Comparison of ENCODE assay signal across 8 cellular contexts in the genomic region with DNA sequence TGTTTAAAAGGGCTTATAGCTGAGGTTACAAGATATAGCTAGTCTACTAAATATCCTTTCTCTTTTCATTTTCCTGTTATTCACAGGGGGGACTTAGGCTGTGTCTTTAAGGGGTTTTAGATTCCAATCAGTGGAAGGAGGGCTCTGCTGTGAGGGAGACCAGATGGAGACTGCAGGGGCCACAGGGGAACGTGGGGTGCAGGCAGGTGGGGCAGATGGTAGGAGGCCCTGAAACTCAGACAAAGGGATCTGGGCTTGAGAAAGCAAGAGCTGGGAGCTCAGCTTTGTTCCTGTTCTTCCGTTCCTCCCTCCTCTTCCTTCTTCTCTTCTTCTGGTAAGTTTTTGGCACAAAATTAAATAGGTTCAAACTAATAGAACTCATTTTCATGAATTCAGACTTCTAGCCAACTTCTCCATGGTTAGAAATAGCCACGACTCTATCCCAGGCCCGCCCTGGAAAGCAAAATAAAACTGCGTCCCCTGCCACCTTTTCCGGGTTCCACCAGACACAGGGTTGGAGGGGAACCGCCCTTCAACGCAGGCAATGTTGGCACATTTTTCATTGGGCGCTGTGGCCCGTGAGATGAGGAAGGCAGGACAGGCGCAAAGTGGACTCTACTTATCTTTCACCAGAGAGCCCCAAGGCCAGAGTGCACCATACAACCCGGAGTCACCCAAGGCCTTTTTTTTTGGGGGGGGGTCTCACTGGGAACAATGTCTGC. TPM values are rescaled to one million over a fixed set of nuclear protein-coding genes. Genes with fewer than 3 reads are reported as not detected.
DNase-seq lines count a peak whose midpoint lies in the region; ATAC-seq and TF ChIP-seq lines count a peak whose summit lies in the region.

No MANE protein-coding gene starts in this region.

- peaks cover 0 to 7% (median 0%) of the 10 kb centered on the region in 5 donors for H3K9me3 Mint-ChIP-seq in CD8-positive, alpha-beta memory T cell
- peaks cover 13% of the 10 kb centered on the region for H3K9me3 Mint-ChIP-seq in neural progenitor cell

- CTCF ChIA-PET in CD8-positive, alpha-beta memory T cell (lab: Charles Lee), result interaction anchor here (2.9 to 16.4 kb wide), 5 partner anchors 11 to 117 kb away, joined by 9 to 224 read pairs (median 42); no protein-coding TSS in a partner anchor

- H3K27ac Mint-ChIP-seq in CD8-positive, alpha-beta memory T cell, result peak overlapping the region; percentile 92 to 99 (median 96)
- H3K27ac Mint-ChIP-seq in neural progenitor cell, result peak overlapping the region; percentile 91

- no peak for TF ChIP-seq CTCF in coronary artery (IDR thresholded peaks at IDR 0.05)
- no peak for TF ChIP-seq CTCF in neural progenitor cell (IDR thresholded peaks at IDR 0.05)
- no peak for TF ChIP-seq CTCF in GM13976 (IDR thresholded peaks at IDR 0.05; ENCODE audit: borderline replicate concordance, control extremely low read depth, extremely low read depth, insufficient read depth, missing control alignments)

- H3K36me3 ChIP-seq in CD8-positive, alpha-beta memory T cell (ENCODE audit: insufficient read depth, low read length), result peaks cover 12% of the 10 kb centered on the region
- H3K36me3 ChIP-seq in neural progenitor cell, result no peaks in the 10 kb centered on the region

- in situ Hi-C loops in GM13976 (cut with MboI; ENCODE audit: low sequenced_read_pairs, unreplicated experiment), result no loop called here

- peaks cover 13% of the 10 kb centered on the region for H4K20me1 ChIP-seq in neural progenitor cell (ENCODE audit: low read depth)

- H3K27ac ChIP-seq in CD8-positive, alpha-beta memory T cell (ENCODE audit: low read depth, low read length), result peak overlapping the region; percentile 80
- peak overlapping the region; percentile 89 to 92 for H3K27ac ChIP-seq in coronary artery
- no peak overlapping the region for H3K27ac ChIP-seq in neural progenitor cell

- no peaks in the 10 kb centered on the region for H3K27me3 ChIP-seq in CD8-positive, alpha-beta memory T cell (ENCODE audit: insufficient read depth, low read length, poor library complexity, severe bottlenecking)
- H3K27me3 ChIP-seq in neural progenitor cell, result no peaks in the 10 kb centered on the region

- no peak overlapping the region for H3K9ac ChIP-seq in neural progenitor cell

- H3K4me3 ChIP-seq in CD8-positive, alpha-beta memory T cell (ENCODE audit: low read length), result peak overlapping the region; percentile 70
- H3K4me3 ChIP-seq in coronary artery (peak overlapping the region; percentile 49), neural progenitor cell (no peak overlapping the region)

- no peak for ATAC-seq in GM19328 (IDR thresholded peaks at IDR 0.05; ENCODE audit: unreplicated experiment)

- peak overlapping the region; percentile 60 for H2AFZ ChIP-seq in neural progenitor cell (replicated peaks)

- DNase-seq in CD8-positive, alpha-beta memory T cell, result no peak
- DNase-seq in NCI-H69 (lab: John Stamatoyannopoulos, UW) (peak; percentile 14), coronary artery (ENCODE audit: low spot score) (no peak), neural progenitor cell (ENCODE audit: low spot score) (no peak), COLO829 (ENCODE audit: low spot score) (no peak), GM13976 (ENCODE audit: low spot score) (no peak), AG20443 (ENCODE audit: low spot score) (no peak)

- peak overlapping the region; percentile 91 to 100 (median 98) for H3K4me3 Mint-ChIP-seq in CD8-positive, alpha-beta memory T cell
- no peak overlapping the region for H3K4me3 Mint-ChIP-seq in neural progenitor cell

- peaks cover 0 to 35% of the 10 kb centered on the region in 2 donors for H3K27me3 Mint-ChIP-seq in CD8-positive, alpha-beta memory T cell
- H3K27me3 Mint-ChIP-seq in neural progenitor cell (ENCODE audit: insufficient read depth, low read depth), result peaks cover 3% of the 10 kb centered on the region

- H3K9me3 ChIP-seq in CD8-positive, alpha-beta memory T cell (ENCODE audit: low read length), result no peaks in the 10 kb centered on the region
- no peaks in the 10 kb centered on the region for H3K9me3 ChIP-seq in neural progenitor cell (ENCODE audit: low read depth)

- POLR2A ChIA-PET in CD8-positive, alpha-beta memory T cell (lab: Charles Lee), result interaction anchor here (1.1 to 15.0 kb wide), 6 partner anchors 16 to 121 kb away, joined by 3 to 194 read pairs (median 12); no protein-coding TSS in a partner anchor

- peaks cover 10 to 45% (median 11%) of the 10 kb centered on the region in 3 donors for H3K36me3 Mint-ChIP-seq in CD8-positive, alpha-beta memory T cell
- H3K36me3 Mint-ChIP-seq in neural progenitor cell, result peaks cover 8% of the 10 kb centered on the region

- peaks cover 34% of the 10 kb centered on the region for H3K4me1 ChIP-seq in CD8-positive, alpha-beta memory T cell (ENCODE audit: insufficient read depth, low read length)
- H3K4me1 ChIP-seq in neural progenitor cell, result peaks cover 15% of the 10 kb centered on the region

- H3K4me1 Mint-ChIP-seq in CD8-positive, alpha-beta memory T cell, result peaks cover 44 to 52% (median 48%) of the 10 kb centered on the region in 3 donors
- peaks cover 30% of the 10 kb centered on the region for H3K4me1 Mint-ChIP-seq in neural progenitor cell

- no peak overlapping the region for H3K4me2 ChIP-seq in neural progenitor cell

- peaks cover 25% of the 10 kb centered on the region for H3F3A ChIP-seq in neural progenitor cell (ENCODE audit: low read depth)

- H3K79me2 ChIP-seq in neural progenitor cell (ENCODE audit: low read depth), result peaks cover 27% of the 10 kb centered on the region

RNA-seq across cellular contexts. Expression of a gene that starts 3.5 kb away (rescaled TPM):
- 1,000 to 10,000 TPM; 3,415 to 3,478 TPM for total RNA-seq in CD8-positive, alpha-beta memory T cell
- 28,788 TPM for polyA plus RNA-seq in CD8-positive, alpha-beta memory T cell
- total RNA-seq in neural progenitor cell (ENCODE audit: low replicate concordance), result 2,407 and 3,462 TPM in 2 replicates
